Comparison of ENCODE assay signal across 8 cellular contexts in the genomic region with DNA sequence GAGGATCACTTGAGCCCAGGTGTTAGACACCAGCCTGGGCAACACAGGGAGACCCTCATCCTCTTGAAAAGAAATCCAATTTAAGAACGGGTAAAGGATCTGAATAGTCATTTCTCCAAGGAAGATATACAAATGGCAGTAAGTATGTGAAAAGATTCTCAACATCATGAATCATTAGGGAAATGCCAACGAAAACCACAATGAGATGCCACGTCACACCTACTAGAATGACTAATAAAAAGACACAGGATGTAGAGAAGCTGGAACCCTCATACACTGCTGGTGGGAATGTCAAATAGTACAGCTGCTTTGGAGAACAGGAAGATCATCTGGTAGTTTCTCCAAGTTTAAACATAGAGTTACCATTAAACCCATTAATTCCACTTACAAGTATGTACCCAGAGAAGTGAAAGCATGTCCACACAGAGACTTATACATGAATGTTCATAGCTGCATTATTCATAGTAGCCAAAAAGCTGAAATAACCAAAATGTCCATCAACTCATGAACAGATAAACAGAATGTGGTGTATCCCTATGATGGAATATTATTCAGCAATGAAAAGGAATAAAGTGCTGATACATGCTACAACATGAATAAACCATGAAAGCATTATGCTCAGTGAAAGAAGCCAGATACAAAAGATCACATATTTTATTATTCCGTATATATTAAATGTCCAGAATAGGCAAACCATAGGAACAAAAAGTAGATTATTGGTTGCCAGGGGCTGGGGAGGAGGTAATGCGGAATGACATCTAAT. TPM values are rescaled to one million over a fixed set of nuclear protein-coding genes. Genes with fewer than 3 reads are reported as not detected.
DNase-seq lines count a peak whose midpoint lies in the region; ATAC-seq lines count a peak whose summit lies in the region.

No MANE protein-coding gene starts in this region.

- DNase-seq in activated CD4-positive, alpha-beta T cell treated with anti-CD3 and anti-CD28 coated beads for 4 hours, result peak; percentile 49 to 52
- DNase-seq in glomerular endothelial cell (ENCODE audit: extremely low read depth, low read depth, low spot score) (peak; percentile 96), Ammon's horn (ENCODE audit: low spot score) (no peak), NCI-H2196 (lab: John Stamatoyannopoulos, UW; ENCODE audit: unreplicated experiment) (no peak)

- no peaks in the 10 kb centered on the region for H3K27me3 ChIP-seq in BLaER1 treated with 17β-estradiol and CSF1 and Interleukin-3, amounts not matched to agents 10 nM and 100 nM

- peak overlapping the region in 6 of 11 experiments; percentile 26 to 70 (median 54); a peak in 9 of 22 replicates for H3K4me2 ChIP-seq in BLaER1 treated with 17β-estradiol and CSF1 and Interleukin-3, amounts not matched to agents 10 nM and 100 nM

- no peaks in the 10 kb centered on the region for H3K36me3 ChIP-seq in BLaER1 treated with 17β-estradiol and CSF1 and Interleukin-3, amounts not matched to agents 10 nM and 100 nM

- H3K9ac ChIP-seq in BLaER1 treated with 17β-estradiol and CSF1 and Interleukin-3, amounts not matched to agents 10 nM and 100 nM, result peak overlapping the region in 1 of 11 experiments; percentile 13; a peak in 1 of 22 replicates

- H3K4me1 ChIP-seq in BLaER1 treated with 17β-estradiol and CSF1 and Interleukin-3, amounts not matched to agents 10 nM and 100 nM, result peaks cover 0 to 42% (median 13%) of the 10 kb centered on the region in 10 experiments; a peak in 12 of 20 replicates

- H4K20me1 ChIP-seq in BLaER1 treated with 17β-estradiol and CSF1 and Interleukin-3, amounts not matched to agents 10 nM and 100 nM, result no peaks in the 10 kb centered on the region

- peak; percentile 71 for ATAC-seq in HG03039 (IDR thresholded peaks at IDR 0.05; ENCODE audit: unreplicated experiment)
- no peak for ATAC-seq in HG03045 (IDR thresholded peaks at IDR 0.05; ENCODE audit: unreplicated experiment)
- ATAC-seq in GM21619 (IDR thresholded peaks at IDR 0.05; ENCODE audit: unreplicated experiment), result no peak

- H3K9me3 ChIP-seq in BLaER1 treated with 17β-estradiol and CSF1 and Interleukin-3, amounts not matched to agents 10 nM and 100 nM (replicated peaks in 1 of 11), result no peaks in the 10 kb centered on the region

- H3K27ac ChIP-seq in BLaER1 treated with 17β-estradiol and CSF1 and Interleukin-3, amounts not matched to agents 10 nM and 100 nM, result peak overlapping the region in 4 of 11 experiments; percentile 47 to 63 (median 53); a peak in 6 of 22 replicates

- H3K4me3 ChIP-seq in BLaER1 treated with 17β-estradiol and CSF1 and Interleukin-3, amounts not matched to agents 10 nM and 100 nM, result no peak overlapping the region

RNA-seq across cellular contexts. Expression of gene ZMIZ2, which starts 13.1 kb away (rescaled TPM):
- total RNA-seq in glomerular endothelial cell, result 32.2 and 49.0 TPM in 2 replicates

Comparison
In these comparisons a context has a peak if more than half of its experiments do, and no peak if none do; other contexts are left out.
1. DNase-seq: peak in activated CD4-positive, alpha-beta T cell treated with anti-CD3 and anti-CD28 coated beads for 4 hours (2 of 2) and glomerular endothelial cell (single experiment); none in Ammon's horn (single experiment) and NCI-H2196 (single experiment).